In the genomic region with DNA sequence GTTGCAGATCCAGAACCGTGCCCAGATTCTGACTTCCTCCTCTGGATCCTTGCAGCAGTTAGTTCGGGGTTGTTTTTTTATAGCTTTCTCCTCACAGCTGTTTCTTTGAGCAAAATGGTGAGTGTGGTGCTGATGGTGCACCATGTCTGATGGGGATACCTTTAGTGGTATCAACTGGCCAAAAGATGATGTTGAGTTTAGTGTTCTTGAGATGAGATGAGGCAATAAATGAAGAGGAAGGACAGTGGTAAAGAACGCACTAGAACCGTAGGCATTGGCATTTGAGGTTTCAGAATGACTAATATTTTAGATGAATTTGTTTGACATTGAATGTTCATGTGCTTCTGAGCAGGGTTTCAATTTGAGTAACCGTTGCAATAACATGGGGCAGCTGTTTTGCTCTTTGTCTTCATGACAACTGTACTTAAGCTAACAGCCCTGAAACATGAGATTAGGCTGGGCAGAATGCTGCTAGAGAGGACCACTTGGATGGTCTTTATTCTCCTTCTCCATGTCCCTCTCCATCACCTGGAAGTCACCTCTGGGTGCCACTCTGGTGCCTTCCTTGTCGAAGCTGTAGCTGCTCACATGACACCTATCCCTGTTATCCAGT, we compare ENCODE assay signal across 8 cellular contexts. TPM values are rescaled to one million over a fixed set of nuclear protein-coding genes. Genes with fewer than 3 reads are reported as not detected.
A peak's percentile ranks its signal among the peaks of the same experiment; 100 is the strongest.
DNase-seq lines count a peak whose midpoint lies in the region; ATAC-seq lines count a peak whose summit lies in the region.

No MANE protein-coding gene starts in this region.

- no CpG with 5 or more reads among the region's 6 CpGs for WGBS in trophoblast cell (ENCODE audit: extremely low coverage, insufficient coverage, insufficient read length)

- no peaks in the 10 kb centered on the region for H3K36me3 ChIP-seq in trophoblast cell (ENCODE audit: control insufficient read depth in 1 of 2, insufficient read depth in 2 of 2, low read length in 2 of 2)

- no peaks in the 10 kb centered on the region for H3K27me3 ChIP-seq in trophoblast cell (ENCODE audit: insufficient read depth, low read length)

- no peaks in the 10 kb centered on the region for H3K79me2 ChIP-seq in trophoblast cell (ENCODE audit: control insufficient read depth, insufficient read depth, low read length, poor library complexity)

- H2AFZ ChIP-seq in trophoblast cell (ENCODE audit: insufficient read depth, low read length, poor library complexity): no peak overlapping the region

- no peaks in the 10 kb centered on the region for H3K9me3 ChIP-seq in trophoblast cell (ENCODE audit: insufficient read depth, low read depth, low read length)

- H3K23ac ChIP-seq in trophoblast cell (ENCODE audit: low read length): no peak overlapping the region

- DNase-seq in foreskin melanocyte (peak; percentile 36), NCI-H1436 treated with DMSO at 0.1 percent for 48 hours (lab: John Stamatoyannopoulos, UW) (no peak), midbrain (lab: John Stamatoyannopoulos, UW) (no peak), trophoblast cell (no peak), NCI-H2029 (lab: John Stamatoyannopoulos, UW) (no peak)

- no peak overlapping the region for H4K8ac ChIP-seq in trophoblast cell (ENCODE audit: low read depth, low read length)

- peak; percentile 92 for ATAC-seq in GM18519 (IDR thresholded peaks at IDR 0.05; ENCODE audit: low FRiP score, unreplicated experiment)
- ATAC-seq in GM21367 (IDR thresholded peaks at IDR 0.05; ENCODE audit: unreplicated experiment): peak; percentile 93
- ATAC-seq in HG03432 (IDR thresholded peaks at IDR 0.05; ENCODE audit: unreplicated experiment): peak; percentile 96

- H2BK12ac ChIP-seq in trophoblast cell (ENCODE audit: low read length): no peak overlapping the region

- H3K4ac ChIP-seq in trophoblast cell (ENCODE audit: low read depth, low read length): no peak overlapping the region

- no peak overlapping the region for H4K91ac ChIP-seq in trophoblast cell (ENCODE audit: low read depth, low read length)

- no peaks in the 10 kb centered on the region for H3K4me1 ChIP-seq in trophoblast cell (ENCODE audit: control insufficient read depth in 1 of 2, insufficient read depth in 2 of 2, low read length in 2 of 2)

- no peak overlapping the region for H2BK5ac ChIP-seq in trophoblast cell (ENCODE audit: low read depth, low read length, poor library complexity)

- no peak overlapping the region for H3K4me2 ChIP-seq in trophoblast cell (ENCODE audit: low read length)

- no peak overlapping the region for H2AK5ac ChIP-seq in trophoblast cell (ENCODE audit: low read length)

- H3K4me3 ChIP-seq in trophoblast cell (ENCODE audit: low read depth, low read length): no peak overlapping the region

- no peak overlapping the region for H3K27ac ChIP-seq in trophoblast cell (ENCODE audit: low read depth, low read length)

- no peak overlapping the region for H2BK120ac ChIP-seq in trophoblast cell (ENCODE audit: insufficient read depth, low read length, poor library complexity)

- H4K12ac ChIP-seq in trophoblast cell (ENCODE audit: low read depth, low read length): no peak overlapping the region

- no peaks in the 10 kb centered on the region for H3K79me1 ChIP-seq in trophoblast cell (ENCODE audit: low read length)

- H3K9ac ChIP-seq in trophoblast cell (ENCODE audit: low read length): no peak overlapping the region

- H3K14ac ChIP-seq in trophoblast cell (ENCODE audit: low read length): no peak overlapping the region

- no peak overlapping the region for H3K18ac ChIP-seq in trophoblast cell (ENCODE audit: low read length)

RNA-seq across cellular contexts. Expression of gene CTLA4, which starts 3.9 kb away (rescaled TPM):
- 0.07 TPM in 1 of 2 replicates, not detected in the other for polyA plus RNA-seq in trophoblast cell (2013)
